ENCODE assay signal across 21 cellular contexts in the genomic region with DNA sequence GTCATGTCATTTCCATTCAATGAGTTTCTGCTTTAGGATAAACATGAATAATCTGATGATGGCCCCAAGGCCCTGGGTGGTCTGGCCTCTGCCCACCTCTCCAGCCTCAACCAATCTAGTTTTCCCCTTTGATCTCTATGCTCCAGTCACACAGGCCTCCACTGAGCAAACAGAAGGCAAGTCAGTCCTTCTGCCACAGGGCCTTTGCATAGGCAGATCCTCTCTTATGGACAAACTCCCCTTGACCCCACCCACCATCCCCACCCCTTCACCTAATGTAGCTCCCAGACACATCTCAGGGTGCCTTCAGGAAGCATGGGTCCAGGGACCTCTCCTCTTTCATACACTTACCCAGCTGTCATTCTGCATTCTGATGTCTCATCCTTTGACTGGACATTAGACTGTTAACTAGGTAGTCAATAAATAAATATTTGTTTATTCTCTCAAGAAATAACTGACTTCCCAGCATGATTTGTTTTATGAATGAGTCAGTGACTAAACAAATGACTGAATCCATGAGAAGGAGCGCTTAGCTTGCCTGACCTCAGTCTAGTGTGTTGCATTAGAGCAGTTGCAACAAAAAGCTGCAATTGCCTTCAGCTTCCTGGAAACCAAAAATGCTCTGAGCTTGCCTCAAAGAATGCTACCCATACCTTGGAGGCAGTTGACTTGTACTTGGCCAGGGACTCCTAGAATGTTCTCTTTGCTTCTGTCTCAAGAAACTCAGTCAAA.
DNase-seq lines count a peak whose midpoint lies in the region; ATAC-seq and TF ChIP-seq lines count a peak whose summit lies in the region.
"Had no signal": no experiment of that assay in that cellular context is flagged by ENCODE, and none has a peak within 500 bp of the region (broad histone marks: within the 10 kb centered on the region; RNA-seq: fewer than 3 reads in every experiment).

No MANE protein-coding gene starts in this region.

- no peak overlapping the region for H3K4me3 ChIP-seq in foreskin fibroblast (ENCODE audit: low read depth in 1 of 2, low read length in 2 of 2)
- H3K4me3 ChIP-seq: GM12878, GM23248 had no signal

- DNase-seq in A172 (ENCODE audit: low spot score): peak; percentile 14
- peak; percentile 50 for DNase-seq in LHCN-M2 (ENCODE audit: low read depth)
- DNase-seq in astrocyte of the hippocampus (ENCODE audit: low read depth, low spot score): peak; percentile 61
- DNase-seq in foreskin fibroblast: peak; percentile 34 to 45
- no peak for DNase-seq in NCI-H226
- no peak for DNase-seq in NCI-H2171 treated with DMSO at 0.1 percent for 48 hours (lab: John Stamatoyannopoulos, UW)
- DNase-seq in GF-D8 (lab: John Stamatoyannopoulos, UW): no peak
- DNase-seq: activated naive CD4-positive, alpha-beta T cell treated with anti-CD3 and anti-CD28 coated beads, Interleukin-2, amount 50 U/mL, for 16 hours; activated T-cell treated with anti-CD3 and anti-CD28 coated beads, Interleukin-2, amount 50 U/mL, for 72 hours; DMS 273 treated with DMSO at 0.1 percent for 48 hours; endodermal cell; GM23248; hippocampal formation; islet precursor cell; naive B cell; NCI-H187 treated with DMSO at 0.1 percent for 48 hours; NK-92 treated with Interleukin-12 subunit alpha and Interleukin-12 subunit beta, amount 100 ng/mL, for 24 hours; right cardiac atrium had no signal

- TF ChIP-seq CTCF in foreskin fibroblast (IDR thresholded peaks at IDR 0.05; ENCODE audit: low read depth, low read length): no peak

- ATAC-seq in GM21390 (IDR thresholded peaks at IDR 0.05; ENCODE audit: unreplicated experiment): no peak
- ATAC-seq: activated T-cell treated with anti-CD3 and anti-CD28 coated beads, Interleukin-2, amount 50 U/mL, for 72 hours; foreskin keratinocyte; GM12878; right cardiac atrium had no signal

Comparison
In these comparisons a context has a peak if more than half of its experiments do, and no peak if none do; other contexts are left out.
1. DNase-seq: peak in A172 (single experiment), LHCN-M2 (single experiment), astrocyte of the hippocampus (single experiment) and foreskin fibroblast (2 of 2); none in NCI-H226 (single experiment), NCI-H2171 treated with DMSO at 0.1 percent for 48 hours (single experiment) and GF-D8 (single experiment).